In the genomic region with DNA sequence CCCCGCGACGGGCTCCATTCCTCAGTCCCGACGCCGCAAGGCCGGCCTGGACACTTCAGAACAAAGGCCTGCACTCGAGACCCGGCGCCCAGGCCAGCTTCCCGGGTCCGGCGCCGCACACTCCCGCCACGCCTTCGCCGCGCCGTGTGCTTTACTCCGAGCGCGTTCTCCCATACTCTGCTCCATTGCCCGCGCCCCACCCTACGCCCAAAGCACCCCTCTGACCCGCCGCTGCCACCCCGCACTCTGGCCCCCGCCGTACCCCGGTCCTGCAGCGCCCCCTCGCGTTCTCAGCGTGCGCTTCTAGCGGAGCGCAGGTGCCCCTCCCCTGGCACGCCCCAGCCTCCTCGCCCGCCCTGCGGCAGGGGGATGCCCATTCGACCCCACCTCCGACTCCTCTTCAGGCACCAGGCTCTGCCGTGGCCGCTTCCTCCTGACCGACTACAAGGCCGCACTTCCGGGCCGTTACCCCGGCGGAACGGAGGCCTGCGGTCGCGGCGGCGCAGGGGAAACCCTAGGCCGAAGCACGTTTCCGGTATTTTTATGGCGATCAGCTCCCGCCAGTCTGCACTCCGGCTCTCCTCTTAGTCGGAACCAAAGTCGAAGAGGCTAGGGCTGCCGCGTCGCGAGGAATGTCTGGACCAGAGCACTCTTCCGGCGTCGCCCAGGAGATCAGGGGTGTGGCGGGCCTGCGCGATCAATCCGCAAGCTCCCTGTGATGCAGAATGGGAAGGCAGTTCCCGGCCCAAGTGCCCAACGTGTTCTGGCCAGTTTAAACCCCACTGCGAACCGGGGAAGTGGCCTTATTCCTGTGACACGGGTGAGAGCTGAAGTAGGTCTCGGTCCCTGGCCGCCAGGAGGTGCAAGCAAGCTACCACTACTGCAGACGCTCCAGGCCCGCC, we compare ENCODE assay signal across 1 cellular context.
TF ChIP-seq lines count a peak whose summit lies in the region.

A gene (minus strand): TSS at position 456 of the 902 bp plus-strand sequence. CDS start 2,137 bp downstream, outside the sequence.

TF ChIP-seq in GM12878, 131 proteins besides CTCF, POLR2A, EP300 and RAD21 (continued from another document and continues in another):
- TF ChIP-seq, protein P1, sequence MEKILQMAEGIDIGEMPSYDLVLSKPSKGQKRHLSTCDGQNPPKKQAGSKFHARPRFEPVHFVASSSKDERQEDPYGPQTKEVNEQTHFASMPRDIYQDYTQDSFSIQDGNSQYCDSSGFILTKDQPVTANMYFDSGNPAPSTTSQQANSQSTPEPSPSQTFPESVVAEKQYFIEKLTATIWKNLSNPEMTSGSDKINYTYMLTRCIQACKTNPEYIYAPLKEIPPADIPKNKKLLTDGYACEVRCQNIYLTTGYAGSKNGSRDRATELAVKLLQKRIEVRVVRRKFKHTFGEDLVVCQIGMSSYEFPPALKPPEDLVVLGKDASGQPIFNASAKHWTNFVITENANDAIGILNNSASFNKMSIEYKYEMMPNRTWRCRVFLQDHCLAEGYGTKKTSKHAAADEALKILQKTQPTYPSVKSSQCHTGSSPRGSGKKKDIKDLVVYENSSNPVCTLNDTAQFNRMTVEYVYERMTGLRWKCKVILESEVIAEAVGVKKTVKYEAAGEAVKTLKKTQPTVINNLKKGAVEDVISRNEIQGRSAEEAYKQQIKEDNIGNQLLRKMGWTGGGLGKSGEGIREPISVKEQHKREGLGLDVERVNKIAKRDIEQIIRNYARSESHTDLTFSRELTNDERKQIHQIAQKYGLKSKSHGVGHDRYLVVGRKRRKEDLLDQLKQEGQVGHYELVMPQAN (conservative IDR thresholded peaks at IDR 0.05): peak; percentile 23
- TF ChIP-seq MYC (IDR thresholded peaks at IDR 0.05; ENCODE audit: insufficient read depth, insufficient read length, insufficient replicate concordance, low read length, severe bottlenecking) (no peak), NFYA (IDR thresholded peaks at IDR 0.05; ENCODE audit: borderline replicate concordance, low read depth, low read length) (no peak), ZNF622 (IDR thresholded peaks at IDR 0.05) (no peak), MYB (IDR thresholded peaks at IDR 0.05; ENCODE audit: borderline replicate concordance, low read depth, low read length) (no peak), ASH2L (IDR thresholded peaks at IDR 0.05; ENCODE audit: borderline replicate concordance, low read depth) (peak; percentile 72; the same call in 1 of the 2 replicates), EZH2 (IDR thresholded peaks at IDR 0.05; ENCODE audit: borderline replicate concordance, control insufficient read depth, low read depth, low read length) (no peak), KLF5 (IDR thresholded peaks at IDR 0.05; ENCODE audit: partially characterized antibody) (peak; percentile 93), PAX8 (IDR thresholded peaks at IDR 0.05) (no peak), RCOR1 (conservative IDR thresholded peaks at IDR 0.05; ENCODE audit: low read depth, low read length) (0 out of 2 replicates have a peak, but pooled peaks have one; percentile 90), YY1 (IDR thresholded peaks at IDR 0.05; ENCODE audit: low read depth, low read length) (peak; percentile 96), LARP7 (IDR thresholded peaks at IDR 0.05) (peak; percentile 93), CREM (IDR thresholded peaks at IDR 0.05; ENCODE audit: low read depth) (peak; percentile 96), SMARCA5 (IDR thresholded peaks at IDR 0.05) (peak; percentile 86; the same call in 1 of the 2 replicates), PAX5 (IDR thresholded peaks at IDR 0.05; ENCODE audit: borderline replicate concordance, low read depth, low read length) (peak; percentile 34; the same call in 1 of the 2 replicates), GABPA (IDR thresholded peaks at IDR 0.05; ENCODE audit: low read depth) (peak; percentile 100), ZNF24 (IDR thresholded peaks at IDR 0.05) (peak; percentile 54), STAT1 (conservative IDR thresholded peaks at IDR 0.05) (peak; percentile 99), YBX1 (IDR thresholded peaks at IDR 0.05) (no peak), SUZ12 (IDR thresholded peaks at IDR 0.05; ENCODE audit: unreplicated experiment) (no peak), SMC3 (IDR thresholded peaks at IDR 0.05; ENCODE audit: borderline replicate concordance, low read length) (peak; percentile 44), TCF12 (IDR thresholded peaks at IDR 0.05; ENCODE audit: low read depth, low read length) (peak; percentile 48), KDM1A (IDR thresholded peaks at IDR 0.05; ENCODE audit: borderline replicate concordance) (no peak)
- TF ChIP-seq, protein P2, sequence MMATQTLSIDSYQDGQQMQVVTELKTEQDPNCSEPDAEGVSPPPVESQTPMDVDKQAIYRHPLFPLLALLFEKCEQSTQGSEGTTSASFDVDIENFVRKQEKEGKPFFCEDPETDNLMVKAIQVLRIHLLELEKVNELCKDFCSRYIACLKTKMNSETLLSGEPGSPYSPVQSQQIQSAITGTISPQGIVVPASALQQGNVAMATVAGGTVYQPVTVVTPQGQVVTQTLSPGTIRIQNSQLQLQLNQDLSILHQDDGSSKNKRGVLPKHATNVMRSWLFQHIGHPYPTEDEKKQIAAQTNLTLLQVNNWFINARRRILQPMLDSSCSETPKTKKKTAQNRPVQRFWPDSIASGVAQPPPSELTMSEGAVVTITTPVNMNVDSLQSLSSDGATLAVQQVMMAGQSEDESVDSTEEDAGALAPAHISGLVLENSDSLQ (IDR thresholded peaks at IDR 0.05): peak; percentile 82
- TF ChIP-seq, protein P3, sequence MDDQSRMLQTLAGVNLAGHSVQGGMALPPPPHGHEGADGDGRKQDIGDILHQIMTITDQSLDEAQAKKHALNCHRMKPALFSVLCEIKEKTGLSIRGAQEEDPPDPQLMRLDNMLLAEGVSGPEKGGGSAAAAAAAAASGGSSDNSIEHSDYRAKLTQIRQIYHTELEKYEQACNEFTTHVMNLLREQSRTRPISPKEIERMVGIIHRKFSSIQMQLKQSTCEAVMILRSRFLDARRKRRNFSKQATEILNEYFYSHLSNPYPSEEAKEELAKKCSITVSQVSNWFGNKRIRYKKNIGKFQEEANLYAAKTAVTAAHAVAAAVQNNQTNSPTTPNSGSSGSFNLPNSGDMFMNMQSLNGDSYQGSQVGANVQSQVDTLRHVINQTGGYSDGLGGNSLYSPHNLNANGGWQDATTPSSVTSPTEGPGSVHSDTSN (IDR thresholded peaks at IDR 0.05; ENCODE audit: insufficient replicate concordance, low read depth, low read length): no peak
- TF ChIP-seq, protein P4, sequence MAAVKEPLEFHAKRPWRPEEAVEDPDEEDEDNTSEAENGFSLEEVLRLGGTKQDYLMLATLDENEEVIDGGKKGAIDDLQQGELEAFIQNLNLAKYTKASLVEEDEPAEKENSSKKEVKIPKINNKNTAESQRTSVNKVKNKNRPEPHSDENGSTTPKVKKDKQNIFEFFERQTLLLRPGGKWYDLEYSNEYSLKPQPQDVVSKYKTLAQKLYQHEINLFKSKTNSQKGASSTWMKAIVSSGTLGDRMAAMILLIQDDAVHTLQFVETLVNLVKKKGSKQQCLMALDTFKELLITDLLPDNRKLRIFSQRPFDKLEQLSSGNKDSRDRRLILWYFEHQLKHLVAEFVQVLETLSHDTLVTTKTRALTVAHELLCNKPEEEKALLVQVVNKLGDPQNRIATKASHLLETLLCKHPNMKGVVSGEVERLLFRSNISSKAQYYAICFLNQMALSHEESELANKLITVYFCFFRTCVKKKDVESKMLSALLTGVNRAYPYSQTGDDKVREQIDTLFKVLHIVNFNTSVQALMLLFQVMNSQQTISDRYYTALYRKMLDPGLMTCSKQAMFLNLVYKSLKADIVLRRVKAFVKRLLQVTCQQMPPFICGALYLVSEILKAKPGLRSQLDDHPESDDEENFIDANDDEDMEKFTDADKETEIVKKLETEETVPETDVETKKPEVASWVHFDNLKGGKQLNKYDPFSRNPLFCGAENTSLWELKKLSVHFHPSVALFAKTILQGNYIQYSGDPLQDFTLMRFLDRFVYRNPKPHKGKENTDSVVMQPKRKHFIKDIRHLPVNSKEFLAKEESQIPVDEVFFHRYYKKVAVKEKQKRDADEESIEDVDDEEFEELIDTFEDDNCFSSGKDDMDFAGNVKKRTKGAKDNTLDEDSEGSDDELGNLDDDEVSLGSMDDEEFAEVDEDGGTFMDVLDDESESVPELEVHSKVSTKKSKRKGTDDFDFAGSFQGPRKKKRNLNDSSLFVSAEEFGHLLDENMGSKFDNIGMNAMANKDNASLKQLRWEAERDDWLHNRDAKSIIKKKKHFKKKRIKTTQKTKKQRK (IDR thresholded peaks at IDR 0.05; ENCODE audit: low read depth, low read length): no peak; the same call in 1 of the 2 replicates
- TF ChIP-seq, protein P5, sequence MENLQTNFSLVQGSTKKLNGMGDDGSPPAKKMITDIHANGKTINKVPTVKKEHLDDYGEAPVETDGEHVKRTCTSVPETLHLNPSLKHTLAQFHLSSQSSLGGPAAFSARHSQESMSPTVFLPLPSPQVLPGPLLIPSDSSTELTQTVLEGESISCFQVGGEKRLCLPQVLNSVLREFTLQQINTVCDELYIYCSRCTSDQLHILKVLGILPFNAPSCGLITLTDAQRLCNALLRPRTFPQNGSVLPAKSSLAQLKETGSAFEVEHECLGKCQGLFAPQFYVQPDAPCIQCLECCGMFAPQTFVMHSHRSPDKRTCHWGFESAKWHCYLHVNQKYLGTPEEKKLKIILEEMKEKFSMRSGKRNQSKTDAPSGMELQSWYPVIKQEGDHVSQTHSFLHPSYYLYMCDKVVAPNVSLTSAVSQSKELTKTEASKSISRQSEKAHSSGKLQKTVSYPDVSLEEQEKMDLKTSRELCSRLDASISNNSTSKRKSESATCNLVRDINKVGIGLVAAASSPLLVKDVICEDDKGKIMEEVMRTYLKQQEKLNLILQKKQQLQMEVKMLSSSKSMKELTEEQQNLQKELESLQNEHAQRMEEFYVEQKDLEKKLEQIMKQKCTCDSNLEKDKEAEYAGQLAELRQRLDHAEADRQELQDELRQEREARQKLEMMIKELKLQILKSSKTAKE (IDR thresholded peaks at IDR 0.05; ENCODE audit: low read depth, poor library complexity, severe bottlenecking): peak; percentile 92
- TF ChIP-seq, protein P6, sequence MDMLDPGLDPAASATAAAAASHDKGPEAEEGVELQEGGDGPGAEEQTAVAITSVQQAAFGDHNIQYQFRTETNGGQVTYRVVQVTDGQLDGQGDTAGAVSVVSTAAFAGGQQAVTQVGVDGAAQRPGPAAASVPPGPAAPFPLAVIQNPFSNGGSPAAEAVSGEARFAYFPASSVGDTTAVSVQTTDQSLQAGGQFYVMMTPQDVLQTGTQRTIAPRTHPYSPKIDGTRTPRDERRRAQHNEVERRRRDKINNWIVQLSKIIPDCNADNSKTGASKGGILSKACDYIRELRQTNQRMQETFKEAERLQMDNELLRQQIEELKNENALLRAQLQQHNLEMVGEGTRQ (IDR thresholded peaks at IDR 0.05; ENCODE audit: borderline replicate concordance, low read depth, low read length): no peak
- TF ChIP-seq, protein P7, sequence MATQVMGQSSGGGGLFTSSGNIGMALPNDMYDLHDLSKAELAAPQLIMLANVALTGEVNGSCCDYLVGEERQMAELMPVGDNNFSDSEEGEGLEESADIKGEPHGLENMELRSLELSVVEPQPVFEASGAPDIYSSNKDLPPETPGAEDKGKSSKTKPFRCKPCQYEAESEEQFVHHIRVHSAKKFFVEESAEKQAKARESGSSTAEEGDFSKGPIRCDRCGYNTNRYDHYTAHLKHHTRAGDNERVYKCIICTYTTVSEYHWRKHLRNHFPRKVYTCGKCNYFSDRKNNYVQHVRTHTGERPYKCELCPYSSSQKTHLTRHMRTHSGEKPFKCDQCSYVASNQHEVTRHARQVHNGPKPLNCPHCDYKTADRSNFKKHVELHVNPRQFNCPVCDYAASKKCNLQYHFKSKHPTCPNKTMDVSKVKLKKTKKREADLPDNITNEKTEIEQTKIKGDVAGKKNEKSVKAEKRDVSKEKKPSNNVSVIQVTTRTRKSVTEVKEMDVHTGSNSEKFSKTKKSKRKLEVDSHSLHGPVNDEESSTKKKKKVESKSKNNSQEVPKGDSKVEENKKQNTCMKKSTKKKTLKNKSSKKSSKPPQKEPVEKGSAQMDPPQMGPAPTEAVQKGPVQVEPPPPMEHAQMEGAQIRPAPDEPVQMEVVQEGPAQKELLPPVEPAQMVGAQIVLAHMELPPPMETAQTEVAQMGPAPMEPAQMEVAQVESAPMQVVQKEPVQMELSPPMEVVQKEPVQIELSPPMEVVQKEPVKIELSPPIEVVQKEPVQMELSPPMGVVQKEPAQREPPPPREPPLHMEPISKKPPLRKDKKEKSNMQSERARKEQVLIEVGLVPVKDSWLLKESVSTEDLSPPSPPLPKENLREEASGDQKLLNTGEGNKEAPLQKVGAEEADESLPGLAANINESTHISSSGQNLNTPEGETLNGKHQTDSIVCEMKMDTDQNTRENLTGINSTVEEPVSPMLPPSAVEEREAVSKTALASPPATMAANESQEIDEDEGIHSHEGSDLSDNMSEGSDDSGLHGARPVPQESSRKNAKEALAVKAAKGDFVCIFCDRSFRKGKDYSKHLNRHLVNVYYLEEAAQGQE (IDR thresholded peaks at IDR 0.05; ENCODE audit: low read depth, low read length): peak; percentile 22; the same call in 1 of the 2 replicates
- TF ChIP-seq, protein P8, sequence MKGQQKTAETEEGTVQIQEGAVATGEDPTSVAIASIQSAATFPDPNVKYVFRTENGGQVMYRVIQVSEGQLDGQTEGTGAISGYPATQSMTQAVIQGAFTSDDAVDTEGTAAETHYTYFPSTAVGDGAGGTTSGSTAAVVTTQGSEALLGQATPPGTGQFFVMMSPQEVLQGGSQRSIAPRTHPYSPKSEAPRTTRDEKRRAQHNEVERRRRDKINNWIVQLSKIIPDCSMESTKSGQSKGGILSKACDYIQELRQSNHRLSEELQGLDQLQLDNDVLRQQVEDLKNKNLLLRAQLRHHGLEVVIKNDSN (IDR thresholded peaks at IDR 0.05; ENCODE audit: borderline replicate concordance, extremely low read length, insufficient read depth, low read depth, low read length): peak; percentile 28
- TF ChIP-seq, protein P9, sequence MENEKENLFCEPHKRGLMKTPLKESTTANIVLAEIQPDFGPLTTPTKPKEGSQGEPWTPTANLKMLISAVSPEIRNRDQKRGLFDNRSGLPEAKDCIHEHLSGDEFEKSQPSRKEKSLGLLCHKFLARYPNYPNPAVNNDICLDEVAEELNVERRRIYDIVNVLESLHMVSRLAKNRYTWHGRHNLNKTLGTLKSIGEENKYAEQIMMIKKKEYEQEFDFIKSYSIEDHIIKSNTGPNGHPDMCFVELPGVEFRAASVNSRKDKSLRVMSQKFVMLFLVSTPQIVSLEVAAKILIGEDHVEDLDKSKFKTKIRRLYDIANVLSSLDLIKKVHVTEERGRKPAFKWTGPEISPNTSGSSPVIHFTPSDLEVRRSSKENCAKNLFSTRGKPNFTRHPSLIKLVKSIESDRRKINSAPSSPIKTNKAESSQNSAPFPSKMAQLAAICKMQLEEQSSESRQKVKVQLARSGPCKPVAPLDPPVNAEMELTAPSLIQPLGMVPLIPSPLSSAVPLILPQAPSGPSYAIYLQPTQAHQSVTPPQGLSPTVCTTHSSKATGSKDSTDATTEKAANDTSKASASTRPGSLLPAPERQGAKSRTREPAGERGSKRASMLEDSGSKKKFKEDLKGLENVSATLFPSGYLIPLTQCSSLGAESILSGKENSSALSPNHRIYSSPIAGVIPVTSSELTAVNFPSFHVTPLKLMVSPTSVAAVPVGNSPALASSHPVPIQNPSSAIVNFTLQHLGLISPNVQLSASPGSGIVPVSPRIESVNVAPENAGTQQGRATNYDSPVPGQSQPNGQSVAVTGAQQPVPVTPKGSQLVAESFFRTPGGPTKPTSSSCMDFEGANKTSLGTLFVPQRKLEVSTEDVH (IDR thresholded peaks at IDR 0.05; ENCODE audit: low read depth, partially characterized antibody): peak; percentile 93
